32 cellular contexts compared by ENCODE assay signal in the genomic region with DNA sequence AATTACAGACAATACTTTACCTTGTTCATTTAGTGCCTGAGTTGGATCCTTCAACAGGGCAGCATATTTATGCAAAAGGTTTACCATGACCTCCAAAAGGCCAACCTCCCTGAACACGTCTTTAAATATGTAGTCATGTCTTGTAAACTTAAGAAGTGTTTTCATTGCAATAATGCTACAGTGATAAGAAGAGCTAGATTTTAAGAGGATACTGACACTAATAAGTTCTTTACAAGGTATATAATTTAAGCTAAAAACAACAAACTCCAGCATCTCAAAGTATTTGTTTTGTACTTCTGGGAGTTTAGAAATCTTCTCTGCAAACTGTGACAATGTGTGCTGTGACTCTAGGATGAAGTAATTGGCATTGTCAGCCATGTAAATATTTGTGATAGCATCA.
"Had no signal": no experiment of that assay in that cellular context is flagged by ENCODE, and none has a peak within 500 bp of the region (broad histone marks: within the 10 kb centered on the region; RNA-seq: fewer than 3 reads in every experiment).

No MANE protein-coding gene starts in this region.

- H3K4me1 ChIP-seq: ascending aorta, SJCRH30 had no signal

- H3K4me3 ChIP-seq: ascending aorta, cardiac muscle cell, SJCRH30 had no signal

- H3K36me3 Mint-ChIP-seq: activated CD8-positive, alpha-beta memory T cell treated with anti-CD3 and anti-CD28 coated beads, Interleukin-2, amount 10 ng/mL, durations not matched to agents 7 days and 5 days; activated naive CD8-positive, alpha-beta T cell treated with anti-CD3 and anti-CD28 coated beads for 36 hours had no signal

- H3K9me3 ChIP-seq: ascending aorta, SJCRH30, SK-N-SH had no signal

- DNase-seq: activated CD4-positive, alpha-beta memory T cell treated with anti-CD3 and anti-CD28 coated beads, Interleukin-2, amount 10 ng/mL, durations not matched to agents 7 days and 5 days; activated CD4-positive, alpha-beta T cell treated with anti-CD3 and anti-CD28 coated beads for 1 hour; activated CD4-positive, alpha-beta T cell treated with anti-CD3 and anti-CD28 coated beads for 48 hours; activated CD4-positive, CD25-positive, alpha-beta regulatory T cell; activated CD8-positive, alpha-beta memory T cell treated with anti-CD3 and anti-CD28 coated beads for 24 hours; activated CD8-positive, alpha-beta memory T cell treated with anti-CD3 and anti-CD28 coated beads, Interleukin-2, amount 10 ng/mL, durations not matched to agents 7 days and 5 days; activated CD8-positive, alpha-beta memory T cell treated with anti-CD3 and anti-CD28 coated beads, Interleukin-2, amount 50 U/mL, for 48 hours; activated effector memory CD4-positive, alpha-beta T cell treated with anti-CD3 and anti-CD28 coated beads, Interleukin-2, amount 50 U/mL, for 16 hours; activated naive CD4-positive, alpha-beta T cell; activated naive CD4-positive, alpha-beta T cell treated with anti-CD3 and anti-CD28 coated beads, Interleukin-2, amount 50 U/mL, for 16 hours; activated naive CD8-positive, alpha-beta T cell treated with anti-CD3 and anti-CD28 coated beads for 36 hours; activated T-cell treated with anti-CD3 and anti-CD28 coated beads, Interleukin-2, amount 50 U/mL, for 1 hour; activated T-cell treated with anti-CD3 and anti-CD28 coated beads, Interleukin-2, amount 50 U/mL, for 72 hours; amygdala; NCI-H1105; NCI-H1417 treated with DMSO at 0.1 percent for 48 hours; NCI-H187 treated with DMSO at 0.1 percent for 48 hours; NCI-H2081; NCI-H2171 treated with DMSO at 0.1 percent for 48 hours; NCI-H2227 treated with DMSO at 0.1 percent for 48 hours; NCI-H446 treated with DMSO at 0.1 percent for 48 hours; NCI-H524; SHP77; SJCRH30; SK-N-SH; WERI-Rb-1 had no signal

- H3K4me3 Mint-ChIP-seq: activated CD4-positive, alpha-beta memory T cell treated with anti-CD3 and anti-CD28 coated beads, Interleukin-2, amount 10 ng/mL, durations not matched to agents 7 days and 5 days; activated CD8-positive, alpha-beta memory T cell treated with anti-CD3 and anti-CD28 coated beads, Interleukin-2, amount 10 ng/mL, durations not matched to agents 7 days and 5 days; activated naive CD8-positive, alpha-beta T cell treated with anti-CD3 and anti-CD28 coated beads for 36 hours; activated T-cell treated with anti-CD3 and anti-CD28 coated beads, Interleukin-2, amount 50 U/mL, for 72 hours; activated T-helper 17 cell treated with anti-CD3 and anti-CD28 coated beads, Interleukin-2, amount 50 U/mL, for 72 hours; central memory CD8-positive, alpha-beta T cell; T-helper 1 cell treated with Interleukin-12 subunit alpha and Interleukin-12 subunit beta and Interleukin-4 antibody, amounts not matched to agents 30 μg/mL and 1 μg/mL, for 36 hours had no signal

- H3K27me3 ChIP-seq: ascending aorta, cardiac muscle cell, SJCRH30 had no signal

- H3K4me1 Mint-ChIP-seq: activated CD4-positive, alpha-beta memory T cell treated with anti-CD3 and anti-CD28 coated beads, Interleukin-2, amount 10 ng/mL, durations not matched to agents 7 days and 5 days; activated CD8-positive, alpha-beta memory T cell treated with anti-CD3 and anti-CD28 coated beads, Interleukin-2, amount 10 ng/mL, durations not matched to agents 7 days and 5 days; activated naive CD8-positive, alpha-beta T cell treated with anti-CD3 and anti-CD28 coated beads for 36 hours; activated T-helper 17 cell treated with anti-CD3 and anti-CD28 coated beads, Interleukin-2, amount 50 U/mL, for 72 hours; central memory CD8-positive, alpha-beta T cell had no signal

- H3K27ac ChIP-seq: ascending aorta, cardiac muscle cell, KMS-11, SJCRH30, WERI-Rb-1 had no signal

- H3K27ac Mint-ChIP-seq: activated CD4-positive, alpha-beta memory T cell treated with anti-CD3 and anti-CD28 coated beads, Interleukin-2, amount 10 ng/mL, durations not matched to agents 7 days and 5 days; activated CD8-positive, alpha-beta memory T cell treated with anti-CD3 and anti-CD28 coated beads, Interleukin-2, amount 10 ng/mL, durations not matched to agents 7 days and 5 days; activated naive CD8-positive, alpha-beta T cell treated with anti-CD3 and anti-CD28 coated beads for 36 hours; activated T-cell treated with anti-CD3 and anti-CD28 coated beads, Interleukin-2, amount 50 U/mL, for 72 hours; activated T-helper 17 cell treated with anti-CD3 and anti-CD28 coated beads, Interleukin-2, amount 50 U/mL, for 72 hours; T-helper 1 cell treated with Interleukin-12 subunit alpha and Interleukin-12 subunit beta and Interleukin-4 antibody, amounts not matched to agents 30 μg/mL and 1 μg/mL, for 36 hours had no signal

- H3K9me3 Mint-ChIP-seq: activated CD4-positive, alpha-beta memory T cell treated with anti-CD3 and anti-CD28 coated beads, Interleukin-2, amount 10 ng/mL, durations not matched to agents 7 days and 5 days; activated naive CD8-positive, alpha-beta T cell treated with anti-CD3 and anti-CD28 coated beads for 36 hours; activated T-cell treated with anti-CD3 and anti-CD28 coated beads, Interleukin-2, amount 50 U/mL, for 72 hours; activated T-helper 17 cell treated with anti-CD3 and anti-CD28 coated beads, Interleukin-2, amount 50 U/mL, for 72 hours; T-helper 1 cell treated with Interleukin-12 subunit alpha and Interleukin-12 subunit beta and Interleukin-4 antibody, amounts not matched to agents 30 μg/mL and 1 μg/mL, for 36 hours had no signal

- H3K27me3 Mint-ChIP-seq: activated CD4-positive, alpha-beta memory T cell treated with anti-CD3 and anti-CD28 coated beads, Interleukin-2, amount 10 ng/mL, durations not matched to agents 7 days and 5 days; activated CD8-positive, alpha-beta memory T cell treated with anti-CD3 and anti-CD28 coated beads, Interleukin-2, amount 10 ng/mL, durations not matched to agents 7 days and 5 days; central memory CD8-positive, alpha-beta T cell had no signal
